ENCODE assay signal across 12 cellular contexts in genomic region chr2:74917702-74918619, GRCh38. TPM values are rescaled to one million over a fixed set of nuclear protein-coding genes. Genes with fewer than 3 reads are reported as not detected.
DNase-seq lines count a peak whose midpoint lies in the region; ATAC-seq and TF ChIP-seq lines count a peak whose summit lies in the region.
"Had no signal": no experiment of that assay in that cellular context is flagged by ENCODE, and none has a peak within 500 bp of the region (broad histone marks: within the 10 kb centered on the region; RNA-seq: fewer than 3 reads in every experiment).

No MANE protein-coding gene starts in this region.

- H3K4me3 ChIP-seq in brain microvascular endothelial cell (ENCODE audit: low read depth, low read length) (no peak overlapping the region), kidney epithelial cell (ENCODE audit: low read depth, low read length) (no peak overlapping the region)

- TF ChIP-seq CTCF in AG09319 (IDR thresholded peaks at IDR 0.05; ENCODE audit: low read depth, low read length) (no peak), brain microvascular endothelial cell (IDR thresholded peaks at IDR 0.05; ENCODE audit: low read depth, low read length, missing control alignments) (peak; percentile 18), kidney epithelial cell (IDR thresholded peaks at IDR 0.05; ENCODE audit: insufficient read depth, low read length, poor library complexity, severe bottlenecking) (peak; percentile 7)

- H3K27me3 ChIP-seq in brain microvascular endothelial cell (replicated peaks) (no peaks in the 10 kb centered on the region), kidney epithelial cell (ENCODE audit: control insufficient read depth, insufficient read depth, low read length) (peaks cover 2% of the 10 kb centered on the region)

- H3K36me3 ChIP-seq in brain microvascular endothelial cell (replicated peaks) (no peaks in the 10 kb centered on the region), kidney epithelial cell (ENCODE audit: control insufficient read depth, insufficient read depth, low read length) (no peaks in the 10 kb centered on the region)

- DNase-seq in AG09319 (ENCODE audit: extremely low read depth, low read depth) (peak; percentile 40), HPDE6-E6E7 (ENCODE audit: extremely low spot score) (peak; percentile 82), brain microvascular endothelial cell (peak; percentile 55), kidney epithelial cell (ENCODE audit: low read depth) (peak; percentile 60), NCI-H1436 (lab: John Stamatoyannopoulos, UW) (no peak), HUDEP-2 (lab: John Stamatoyannopoulos, UW; ENCODE audit: unreplicated experiment in 76 of 76) (no peak)
- DNase-seq: CD8-positive, alpha-beta T cell; NK-92 treated with Interleukin-12 subunit alpha and Interleukin-12 subunit beta, amount 100 ng/mL, for 24 hours; stimulated activated CD8-positive, alpha-beta memory T cell treated with anti-CD3 and anti-CD28 coated beads, Interleukin-4, amount 100 ng/mL, for 48 hours had no signal

- ATAC-seq in HG03520 (IDR thresholded peaks at IDR 0.05; ENCODE audit: unreplicated experiment) = no peak
- ATAC-seq in GM21737 (IDR thresholded peaks at IDR 0.05; ENCODE audit: unreplicated experiment) = no peak
- ATAC-seq: CD8-positive, alpha-beta T cell had no signal

- no peak overlapping the region for H3K27ac ChIP-seq in brain microvascular endothelial cell
- H3K27ac ChIP-seq: VCaP had no signal

- in situ Hi-C loops in brain microvascular endothelial cell (cut with HindIII; ENCODE audit: low pct_ligation_motif_present, low sequenced_read_pairs) = no loop called here

RNA-seq across cellular contexts. Expression of gene POLE4, which starts 40.5 kb away (rescaled TPM):
- total RNA-seq in kidney epithelial cell = 15.4 and 18.3 TPM in 2 replicates

Comparison
In these comparisons a context has a peak if more than half of its experiments do, and no peak if none do; other contexts are left out.
1. DNase-seq: peak in AG09319 (single experiment), HPDE6-E6E7 (single experiment), brain microvascular endothelial cell (single experiment) and kidney epithelial cell (single experiment); none in NCI-H1436 (single experiment) and HUDEP-2 (0 of 76).